11 cellular contexts compared by ENCODE assay signal in the genomic region with DNA sequence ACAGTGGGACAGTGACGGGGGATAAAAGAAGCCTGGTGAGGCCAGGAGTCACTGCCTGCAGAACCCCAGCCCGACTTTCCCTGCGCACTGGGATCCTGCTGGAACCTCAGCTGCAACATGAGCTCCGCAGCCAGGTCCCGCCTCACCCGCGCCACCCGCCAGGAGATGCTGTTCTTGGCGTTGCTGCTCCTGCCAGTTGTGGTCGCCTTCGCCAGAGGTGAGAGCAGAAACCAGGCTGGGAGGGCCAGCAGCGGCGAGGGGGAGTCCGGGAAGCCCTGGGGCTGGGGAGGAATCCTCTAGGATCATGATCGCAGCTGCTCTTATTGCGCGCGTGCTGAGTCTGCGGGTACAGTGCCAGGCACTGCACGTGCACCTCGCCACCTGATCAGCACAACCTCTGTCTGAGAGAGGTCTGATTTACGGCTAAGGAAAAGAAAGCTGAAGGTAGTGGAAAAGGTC. TPM values are rescaled to one million over a fixed set of nuclear protein-coding genes. Genes with fewer than 3 reads are reported as not detected.
A peak's percentile ranks its signal among the peaks of the same experiment; 100 is the strongest.
DNase-seq lines count a peak whose midpoint lies in the region; ATAC-seq and TF ChIP-seq lines count a peak whose summit lies in the region.
"Had no signal": no experiment of that assay in that cellular context is flagged by ENCODE, and none has a peak within 500 bp of the region (broad histone marks: within the 10 kb centered on the region; RNA-seq: fewer than 3 reads in every experiment).

PF4V1 (plus strand) TSS at position 51 of the 459 bp plus-strand sequence; CDS start at position 118, 67 bp downstream.

- peak; percentile 81 for ATAC-seq in foreskin keratinocyte
- ATAC-seq in HG03135 (IDR thresholded peaks at IDR 0.05; ENCODE audit: unreplicated experiment) = no peak

- intact Hi-C loops in prostate gland (cut with DNase I) = loop anchor here (10.0 kb wide), 1 partner anchor 118 kb away; no protein-coding TSS in a partner anchor

- POLR2A ChIA-PET in BJ (lab: Charles Lee) = no interaction called here

- DNase-seq in BJ (ENCODE audit: low read depth) (no peak), foreskin keratinocyte (no peak), prostate gland (ENCODE audit: low spot score) (peak; percentile 21), occipital lobe (lab: John Stamatoyannopoulos, UW) (no peak), mucosa of gallbladder (ENCODE audit: low spot score) (no peak), germinal center (ENCODE audit: low spot score) (no peak)
- DNase-seq: OCI-M1, WERI-Rb-1 had no signal

- TF ChIP-seq POLR2A in prostate gland (IDR thresholded peaks at IDR 0.05) = no peak

- CTCF ChIA-PET in BJ (lab: Yijun Ruan, JAX) = interaction anchor here (0.6 to 1.6 kb wide), 2 partner anchors 124 to 190 kb away, joined by 3 read pairs; no protein-coding TSS in a partner anchor

- WGBS in prostate gland = 37% methylated on average over 13 of the region's 22 CpGs

- no peaks in the 10 kb centered on the region for H3K9me3 ChIP-seq in prostate gland

- H3K36me3 ChIP-seq in BJ (ENCODE audit: control insufficient read depth, insufficient read depth, low read length) (no peaks in the 10 kb centered on the region), prostate gland (no peaks in the 10 kb centered on the region)
- H3K36me3 ChIP-seq: WERI-Rb-1 had no signal

- H3K27ac ChIP-seq in VCaP = peak within 1 kb of the TSS; percentile 17; the same call in 1 of the 2 replicates
- no peak within 1 kb of the TSS for H3K27ac ChIP-seq in foreskin keratinocyte
- no peak within 1 kb of the TSS for H3K27ac ChIP-seq in prostate gland
- H3K27ac ChIP-seq: WERI-Rb-1 had no signal

- H3K4me3 ChIP-seq in BJ (ENCODE audit: low read depth, low read length) (peak within 1 kb of the TSS; percentile 9; the same call in 1 of the 2 replicates), prostate gland (peak within 1 kb of the TSS; percentile 12 to 15)

- peaks cover 4% of the 10 kb centered on the region for H3K27me3 ChIP-seq in BJ (ENCODE audit: control insufficient read depth, insufficient read depth, low read length)
- no peaks in the 10 kb centered on the region for H3K27me3 ChIP-seq in foreskin keratinocyte
- no peaks in the 10 kb centered on the region for H3K27me3 ChIP-seq in prostate gland (replicated peaks; ENCODE audit: insufficient read depth)

- no peaks in the 10 kb centered on the region for H3K4me1 ChIP-seq in foreskin keratinocyte
- no peaks in the 10 kb centered on the region for H3K4me1 ChIP-seq in prostate gland (replicated peaks)

- peak; percentile 55 for TF ChIP-seq CTCF in BJ (IDR thresholded peaks at IDR 0.05; ENCODE audit: insufficient read depth, low read depth, low read length)
- peak; percentile 71 for TF ChIP-seq CTCF in VCaP (conservative IDR thresholded peaks at IDR 0.05)
- peak; percentile 54 for TF ChIP-seq CTCF in foreskin keratinocyte (conservative IDR thresholded peaks at IDR 0.05)
- peak in 2 of 4 experiments; percentile 28 to 37 for TF ChIP-seq CTCF in prostate gland (IDR thresholded peaks at IDR 0.05)

RNA-seq across cellular contexts. Expression of gene PF4V1, which starts in this region (rescaled TPM):
- not detected in 2 replicates for polyA plus RNA-seq in BJ (2011; rRNA removed)
- not detected in 2 replicates for polyA minus RNA-seq in BJ (2011; rRNA and poly(A)+ RNA removed)
- total RNA-seq in foreskin keratinocyte = not detected in 2 replicates
- polyA plus RNA-seq in foreskin keratinocyte = not detected in 2 replicates
- total RNA-seq in prostate gland = not detected
- total RNA-seq in occipital lobe = 2.5 TPM
- total RNA-seq in mucosa of gallbladder = not detected
- total RNA-seq: lung microvascular endothelial cell had no signal

Comparison
In these comparisons a context has a peak if more than half of its experiments do, and no peak if none do; other contexts are left out.
1. Peak in ATAC-seq in foreskin keratinocyte; RNA of the gene not detected or under 1 TPM.
2. Peak in DNase-seq and H3K4me3 ChIP-seq in prostate gland; RNA of the gene not detected or under 1 TPM.